9 cellular contexts compared by ENCODE assay signal in the genomic region with DNA sequence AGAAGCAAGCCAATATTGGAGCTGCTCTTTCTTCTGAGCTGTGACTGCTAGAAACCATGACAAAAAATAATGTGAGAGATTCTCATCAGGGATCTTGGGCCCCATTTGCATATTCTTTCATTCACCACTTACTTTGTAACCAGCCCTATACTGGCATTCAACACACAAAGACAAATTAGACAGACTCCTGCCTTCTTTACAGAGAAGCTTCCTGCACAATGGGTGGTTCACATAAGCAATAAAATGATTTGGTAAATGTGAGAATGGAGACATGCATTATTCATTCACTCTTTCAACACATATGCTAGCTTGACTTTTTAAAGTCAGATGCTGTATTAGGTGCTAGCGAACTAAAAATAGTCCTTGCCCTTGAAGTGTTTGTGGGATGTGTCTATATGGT.
"Had no signal": no experiment of that assay in that cellular context is flagged by ENCODE, and none has a peak within 500 bp of the region (broad histone marks: within the 10 kb centered on the region; RNA-seq: fewer than 3 reads in every experiment).

No MANE protein-coding gene starts in this region.

- DNase-seq: GM23248, GOT3, H7, H9, HCEC 1CT, HFFc6 had no signal

- H3K9ac ChIP-seq: GM23248 had no signal

- H3K4me2 ChIP-seq: GM23338 had no signal

- ATAC-seq: GM23338, HCT116 had no signal

- H3K4me3 ChIP-seq: GM23248, GM23338, HAP-1 had no signal

- H3K36me3 ChIP-seq: HAP-1 had no signal

- H3K4me1 Mint-ChIP-seq: GM23338 had no signal

- H2AFZ ChIP-seq: GM23248, GM23338 had no signal

- H3K27ac Mint-ChIP-seq: GM23338, H9, HFFc6 had no signal

- H3K4me3 Mint-ChIP-seq: GM23338, H9, HFFc6 had no signal

- H3K9me3 ChIP-seq: HAP-1 had no signal

- H3K27ac ChIP-seq: GM23248 had no signal
